23 cellular contexts compared by ENCODE assay signal in the genomic region with DNA sequence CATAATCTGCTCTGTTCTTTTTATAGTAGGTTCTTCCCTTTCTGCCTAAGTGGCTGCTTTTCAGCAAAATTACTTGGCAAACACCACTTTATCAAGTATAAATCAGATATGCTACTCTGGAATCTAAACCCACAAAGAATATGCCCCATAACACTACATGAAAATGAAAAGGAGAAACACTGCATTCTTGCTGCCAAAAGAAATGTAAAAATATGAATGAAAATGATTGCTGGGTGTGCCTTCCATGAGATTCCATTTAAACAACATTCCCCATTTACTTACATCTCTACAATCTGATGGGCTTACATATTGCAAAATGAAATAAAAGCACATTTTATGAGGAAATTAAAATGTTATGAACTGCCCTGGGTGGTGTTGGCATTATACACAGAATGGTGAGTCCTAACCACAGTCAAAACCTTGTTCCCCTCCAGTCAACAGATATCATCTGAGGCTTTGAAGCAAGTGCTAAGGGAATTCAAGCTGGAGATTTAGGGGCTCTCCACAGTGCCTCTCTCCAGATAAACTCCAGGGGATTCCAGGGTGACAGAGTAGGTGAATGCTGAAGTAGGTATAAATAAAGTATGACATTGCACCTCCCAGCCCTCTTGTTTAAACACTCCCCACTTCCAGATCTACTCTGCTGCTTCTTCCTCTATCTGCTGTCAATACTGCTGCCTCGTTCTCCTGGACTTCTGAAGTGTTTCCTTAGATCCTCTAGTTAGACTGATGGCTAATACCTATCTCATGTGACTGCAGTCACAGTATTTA.
"Had no signal": no experiment of that assay in that cellular context is flagged by ENCODE, and none has a peak within 500 bp of the region (broad histone marks: within the 10 kb centered on the region; RNA-seq: fewer than 3 reads in every experiment).

No MANE protein-coding gene starts in this region.

- ATAC-seq: heart right ventricle, left colon had no signal

- DNase-seq: activated B cell treated with CpG ODN at 0.5 μM for 24 hours; activated CD4-positive, alpha-beta T cell treated with anti-CD3 and anti-CD28 coated beads for 4 hours; activated CD4-positive, alpha-beta T cell treated with anti-CD3 and anti-CD28 coated beads, Interleukin-2, amount 50 U/mL, for 48 hours; activated CD8-positive, alpha-beta memory T cell treated with anti-CD3 and anti-CD28 coated beads, Interleukin-2, amount 50 U/mL, for 48 hours; activated naive CD4-positive, alpha-beta T cell treated with Interleukin-2 at 50 U/mL for 16 hours; activated naive CD8-positive, alpha-beta T cell treated with anti-CD3 and anti-CD28 coated beads for 36 hours; activated T-cell treated with anti-CD3 and anti-CD28 coated beads, Interleukin-2, amount 50 U/mL, for 48 hours; amygdala; colonic mucosa; endodermal cell; foreskin fibroblast; heart right ventricle; islet precursor cell; left colon; posterior cingulate gyrus; sigmoid colon; stimulated activated CD4-positive, alpha-beta T cell treated with anti-CD3 and anti-CD28 coated beads, Interleukin-2, amount 100 ng/mL, for 48 hours; stimulated activated naive CD4-positive, alpha-beta T cell; T1000; testis; trophoblast cell; uterus had no signal

- H3K4me3 ChIP-seq: colonic mucosa, heart right ventricle, sigmoid colon, testis, uterus had no signal

- H3K27me3 ChIP-seq: colonic mucosa, heart right ventricle, sigmoid colon, testis, uterus had no signal

- H3K4me1 ChIP-seq: colonic mucosa had no signal

- FAIRE-seq: bronchial epithelial cell had no signal

- H3K27ac ChIP-seq: colonic mucosa, sigmoid colon, testis had no signal

- H3K9me3 ChIP-seq: colonic mucosa, heart right ventricle, sigmoid colon, testis, uterus had no signal

- H3K36me3 ChIP-seq: colonic mucosa, uterus had no signal
